ENCODE assay signal across 8 cellular contexts in genomic region chr1:207868769-207869721, GRCh38. TPM values are rescaled to one million over a fixed set of nuclear protein-coding genes. Genes with fewer than 3 reads are reported as not detected.
DNase-seq lines count a peak whose midpoint lies in the region; ATAC-seq and TF ChIP-seq lines count a peak whose summit lies in the region.

No MANE protein-coding gene starts in this region.

- peak; percentile 69 for TF ChIP-seq POLR2A in right lobe of liver (IDR thresholded peaks at IDR 0.05)

- H3K27ac ChIP-seq in dorsolateral prefrontal cortex = peak overlapping the region; percentile 69 to 99 (median 96)
- peak overlapping the region; percentile 82 to 93 (median 84) for H3K27ac ChIP-seq in right lobe of liver

- no peaks in the 10 kb centered on the region for H3K9me3 ChIP-seq in right lobe of liver

- intact Hi-C loops in dorsolateral prefrontal cortex (cut with DNase I) (loop anchor here (1.0 to 2.0 kb wide), 2 partner anchors 41 to 42 kb away; no protein-coding TSS in a partner anchor), right lobe of liver (cut with DNase I) (loop anchor here (5.0 kb wide), 1 partner anchor 37 kb away; no protein-coding TSS in a partner anchor)

- DNase-seq in AML-193 (lab: John Stamatoyannopoulos, UW) (peak; percentile 28 to 49), NCI-H345 (lab: John Stamatoyannopoulos, UW) (peak; percentile 73), dorsolateral prefrontal cortex (peak; percentile 61 to 90 (median 70)), right lobe of liver (peak; percentile 79 to 85 (median 80))
- DNase-seq in activated CD4-positive, alpha-beta T cell treated with anti-CD3 and anti-CD28 coated beads, Interleukin-2, amount 50 U/mL, for 4 hours = peak; percentile 41 to 44
- peak; percentile 69 for DNase-seq in stimulated activated CD4-positive, alpha-beta T cell treated with anti-CD3 and anti-CD28 coated beads, Interleukin-4, amount 100 ng/mL, for 24 hours

- peak; percentile 47 for ATAC-seq in GM18861 (IDR thresholded peaks at IDR 0.05; ENCODE audit: unreplicated experiment)
- peak; percentile 71 for ATAC-seq in HG03095 (IDR thresholded peaks at IDR 0.05; ENCODE audit: unreplicated experiment)
- peak; percentile 80 to 89 (median 87) for ATAC-seq in right lobe of liver

- WGBS in right lobe of liver (ENCODE audit: insufficient coverage, low coverage, low lambda C conversion rate, missing lambda C conversion rate) = 2% methylated on average over 16 of the region's 87 CpGs

- H3K4me1 ChIP-seq in right lobe of liver = peaks cover 0 to 3% (median 0%) of the 10 kb centered on the region in 4 donors

- H3K27me3 ChIP-seq in dorsolateral prefrontal cortex = no peaks in the 10 kb centered on the region
- H3K27me3 ChIP-seq in right lobe of liver = no peaks in the 10 kb centered on the region

- H3K4me3 ChIP-seq in dorsolateral prefrontal cortex (peak overlapping the region; percentile 74 to 99 (median 87)), right lobe of liver (peak overlapping the region; percentile 57 to 75 (median 74))

- TF ChIP-seq CTCF in dorsolateral prefrontal cortex (IDR thresholded peaks at IDR 0.05 in 54 of 56, conservative IDR thresholded peaks at IDR 0.05 in 2 of 56; ENCODE audit: low read depth in 1 of 56, partially characterized antibody in 56 of 56) (peak; percentile 45 to 96 (median 76)), right lobe of liver (IDR thresholded peaks at IDR 0.05) (peak; percentile 78 to 99 (median 88))

- no peaks in the 10 kb centered on the region for H3K36me3 ChIP-seq in right lobe of liver

RNA-seq across cellular contexts. Expression of gene CD34, which starts 41.9 kb away (rescaled TPM):
- total RNA-seq in dorsolateral prefrontal cortex (10 to 100 TPM in 99 of 120 experiments, 1 to 10 TPM in 21; 3.4 to 46.4 (median 15.4) TPM), right lobe of liver (1 to 10 TPM in 5 of 6 experiments, under 1 TPM in 1; 0.70 to 2.7 (median 2.2) TPM)

Comparison
In these comparisons a context has a peak if more than half of its experiments do, and no peak if none do; other contexts are left out.
1. Peak in every context shown above with its lines: DNase-seq, ATAC-seq, H3K4me3 ChIP-seq and H3K27ac ChIP-seq.